In genomic region chr1:30809514-30810263, GRCh38 we compare ENCODE assay signal across 8 cellular contexts. TPM values are rescaled to one million over a fixed set of nuclear protein-coding genes. Genes with fewer than 3 reads are reported as not detected.
A peak's percentile ranks its signal among the peaks of the same experiment; 100 is the strongest.
DNase-seq lines count a peak whose midpoint lies in the region; ATAC-seq and TF ChIP-seq lines count a peak whose summit lies in the region.

No MANE protein-coding gene starts in this region.

- DNase-seq in Right ventricle myocardium superior (no peak), cardiac septum (ENCODE audit: low spot score) (no peak), astrocyte of the cerebellum (ENCODE audit: low read depth) (peak; percentile 53), iris pigment epithelial cell (ENCODE audit: low read depth) (peak; percentile 91), uterus (no peak), HAP-1 (ENCODE audit: low spot score in 2 of 2) (no peak), SW480 (ENCODE audit: low spot score) (no peak)

- H3K27me3 ChIP-seq in uterus = no peaks in the 10 kb centered on the region
- no peaks in the 10 kb centered on the region; the same call in 1 of the 2 replicates for H3K27me3 ChIP-seq in HAP-1 (ENCODE audit: low read depth)

- no peaks in the 10 kb centered on the region for H3K36me3 ChIP-seq in uterus
- no peaks in the 10 kb centered on the region for H3K36me3 ChIP-seq in HAP-1 (replicated peaks)

- no peak for TF ChIP-seq POLR2A in uterus (IDR thresholded peaks at IDR 0.05)

- in situ Hi-C loops in astrocyte of the cerebellum (cut with HindIII; ENCODE audit: low sequenced_read_pairs) (loop anchor here (25.0 kb wide), 1 partner anchor 353 kb away; no protein-coding TSS in a partner anchor), HAP-1 (cut with MboI; ENCODE audit: low sequenced_read_pairs) (no loop called here)

- intact Hi-C loops in Right ventricle myocardium superior (cut with DNase I) = no loop called here
- intact Hi-C loops in cardiac septum (cut with DNase I) = no loop called here
- intact Hi-C loops in uterus (cut with DNase I; ENCODE audit: low total_unique reads) = no loop called here

- H3K4me1 ChIP-seq in uterus (no peaks in the 10 kb centered on the region), HAP-1 (peaks cover 6% of the 10 kb centered on the region; the same call in 1 of the 2 replicates)

- H3K27ac ChIP-seq in uterus = peak overlapping the region; percentile 33 to 77

- H3K4me3 ChIP-seq in astrocyte of the cerebellum (ENCODE audit: low read depth, low read length) (no peak overlapping the region), uterus (no peak overlapping the region), HAP-1 (no peak overlapping the region)

- peak; percentile 38 for ATAC-seq in Right ventricle myocardium superior (ENCODE audit: poor library complexity)
- no peak for ATAC-seq in GM18868 (IDR thresholded peaks at IDR 0.05; ENCODE audit: unreplicated experiment)

- TF ChIP-seq CTCF in astrocyte of the cerebellum (IDR thresholded peaks at IDR 0.05; ENCODE audit: low read depth, low read length, missing control alignments) = no peak
- TF ChIP-seq CTCF in uterus (IDR thresholded peaks at IDR 0.05) = no peak

- no peaks in the 10 kb centered on the region for H3K9me3 ChIP-seq in uterus
- no peaks in the 10 kb centered on the region for H3K9me3 ChIP-seq in HAP-1

RNA-seq across cellular contexts. Expression of gene LAPTM5, which starts 52.1 kb away (rescaled TPM):
- total RNA-seq in Right ventricle myocardium superior = 19.5 TPM
- 14.2 TPM for total RNA-seq in cardiac septum
- total RNA-seq in uterus = 10 to 100 TPM in 3 of 4 donors, 1 to 10 TPM in 1; 6.1 to 76.8 (median 15.8) TPM

Comparison
In these comparisons a context has a peak if more than half of its experiments do, and no peak if none do; other contexts are left out.
1. DNase-seq: peak in astrocyte of the cerebellum (single experiment) and iris pigment epithelial cell (single experiment); none in Right ventricle myocardium superior (single experiment), cardiac septum (single experiment), uterus (0 of 2), HAP-1 (0 of 2) and SW480 (single experiment).